2 cellular contexts compared by ENCODE assay signal in the genomic region with DNA sequence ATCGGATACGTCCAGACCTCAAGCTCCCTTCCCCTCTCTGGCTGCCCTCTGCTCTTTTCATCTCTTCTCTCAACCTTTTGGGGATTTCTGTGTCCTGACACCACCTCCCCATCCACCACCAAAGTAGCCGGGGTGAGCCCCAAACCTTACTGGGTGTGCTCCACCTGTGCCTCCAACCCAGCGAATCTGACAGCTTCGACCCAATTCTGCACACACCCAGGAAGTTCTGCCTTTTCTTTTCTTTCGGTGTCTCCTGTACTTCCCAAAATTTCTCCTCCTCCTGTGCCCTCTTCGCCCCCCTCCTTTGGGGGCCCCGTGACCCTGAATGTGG.
TF ChIP-seq lines count a peak whose summit lies in the region.

No MANE protein-coding gene starts in this region.

TF ChIP-seq in A549, 52 proteins besides CTCF, POLR2A, EP300 and RAD21:
- TF ChIP-seq ZSCAN20 (CRISPR knock-in tag; IDR thresholded peaks at IDR 0.05): no peak
- TF ChIP-seq KDM1A (IDR thresholded peaks at IDR 0.05; ENCODE audit: low read depth): no peak
- TF ChIP-seq CBX2 (IDR thresholded peaks at IDR 0.05; ENCODE audit: borderline replicate concordance, low read depth): no peak
- no peak for TF ChIP-seq HOXA7 (CRISPR knock-in tag; IDR thresholded peaks at IDR 0.05)
- no peak for TF ChIP-seq HOXB13 (CRISPR knock-in tag; IDR thresholded peaks at IDR 0.05; ENCODE audit: low read depth)
- no peak for TF ChIP-seq NR3C1 (IDR thresholded peaks at IDR 0.05)
- no peak for TF ChIP-seq FOSL2 (IDR thresholded peaks at IDR 0.05)
- no peak for TF ChIP-seq FOSL2 (CRISPR knock-in tag; IDR thresholded peaks at IDR 0.05)
- TF ChIP-seq CEBPB (IDR thresholded peaks at IDR 0.05): no peak
- TF ChIP-seq ELK1 (IDR thresholded peaks at IDR 0.05; ENCODE audit: low read depth, low read length): no peak
- no peak for TF ChIP-seq E2F6 (IDR thresholded peaks at IDR 0.05; ENCODE audit: borderline replicate concordance, low read depth)
- no peak for TF ChIP-seq RCOR1 (IDR thresholded peaks at IDR 0.05; ENCODE audit: low read depth, low read length)
- TF ChIP-seq JUN (IDR thresholded peaks at IDR 0.05): no peak
- TF ChIP-seq KDM5A (IDR thresholded peaks at IDR 0.05): no peak
- no peak for TF ChIP-seq TFCP2L1 (CRISPR knock-in tag; IDR thresholded peaks at IDR 0.05)
- TF ChIP-seq RFX5 (IDR thresholded peaks at IDR 0.05): no peak
- TF ChIP-seq FOSB (CRISPR knock-in tag; IDR thresholded peaks at IDR 0.05): no peak
- no peak for TF ChIP-seq HES2 (IDR thresholded peaks at IDR 0.05)
- TF ChIP-seq SREBF2 (IDR thresholded peaks at IDR 0.05): no peak
- TF ChIP-seq CHD4 (IDR thresholded peaks at IDR 0.05; ENCODE audit: borderline replicate concordance): no peak
- TF ChIP-seq PBX3 (IDR thresholded peaks at IDR 0.05): no peak

TF ChIP-seq in IMR-90, 13 proteins besides CTCF, POLR2A, EP300 and RAD21:
- TF ChIP-seq CEBPB (IDR thresholded peaks at IDR 0.05; ENCODE audit: low read depth, low read length) (no peak), CHD1 (IDR thresholded peaks at IDR 0.05; ENCODE audit: low read depth, low read length) (no peak), FOS (IDR thresholded peaks at IDR 0.05; ENCODE audit: low read depth, low read length) (no peak), MAFK (IDR thresholded peaks at IDR 0.05; ENCODE audit: low read depth, low read length) (no peak), RCOR1 (IDR thresholded peaks at IDR 0.05; ENCODE audit: insufficient replicate concordance, low read length) (no peak), MAZ (IDR thresholded peaks at IDR 0.05; ENCODE audit: borderline replicate concordance, low read depth, low read length) (no peak), MXI1 (IDR thresholded peaks at IDR 0.05; ENCODE audit: borderline replicate concordance, low read depth, low read length) (no peak), BHLHE40 (IDR thresholded peaks at IDR 0.05; ENCODE audit: low read depth, low read length) (no peak), USF2 (IDR thresholded peaks at IDR 0.05; ENCODE audit: low read depth, low read length) (no peak), SMC3 (IDR thresholded peaks at IDR 0.05; ENCODE audit: low read depth, low read length) (no peak), NFE2L2 (IDR thresholded peaks at IDR 0.05; ENCODE audit: low read depth, low read length) (no peak), ELK1 (IDR thresholded peaks at IDR 0.05; ENCODE audit: borderline replicate concordance, low read depth, low read length) (no peak), RFX5 (IDR thresholded peaks at IDR 0.05; ENCODE audit: low read depth, low read length) (no peak)
